1 cellular context compared by ENCODE assay signal in the genomic region with DNA sequence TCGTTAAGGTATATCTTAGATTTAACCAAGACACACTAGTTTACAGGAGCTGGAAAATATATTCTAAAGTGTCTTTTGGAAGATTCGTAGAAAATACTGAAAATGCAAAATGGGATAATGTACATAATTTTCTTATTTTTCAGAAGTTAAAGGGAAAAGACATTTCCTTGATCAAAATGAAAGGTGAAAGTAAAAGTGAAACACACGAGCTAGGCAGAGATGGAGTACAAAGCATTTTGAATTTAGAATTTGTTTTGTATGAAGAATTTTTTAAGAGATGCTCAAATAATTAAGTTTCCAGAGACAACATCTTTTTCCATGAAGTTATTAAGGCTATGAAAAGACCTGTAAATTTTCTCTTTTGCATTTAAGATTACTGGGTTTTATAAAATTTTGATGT.
TF ChIP-seq lines count a peak whose summit lies in the region.

No MANE protein-coding gene starts in this region.

TF ChIP-seq in IMR-90, 13 proteins besides CTCF, POLR2A, EP300 and RAD21 (continued from another document):
- no peak for TF ChIP-seq MXI1 (IDR thresholded peaks at IDR 0.05; ENCODE audit: borderline replicate concordance, low read depth, low read length)
- no peak for TF ChIP-seq MAZ (IDR thresholded peaks at IDR 0.05; ENCODE audit: borderline replicate concordance, low read depth, low read length)
- TF ChIP-seq FOS (IDR thresholded peaks at IDR 0.05; ENCODE audit: low read depth, low read length): no peak
- no peak for TF ChIP-seq RFX5 (IDR thresholded peaks at IDR 0.05; ENCODE audit: low read depth, low read length)
